ENCODE assay signal across 1 cellular context in genomic region chr7:157386979-157387800, GRCh38.
TF ChIP-seq lines count a peak whose summit lies in the region.

No MANE protein-coding gene starts in this region.

TF ChIP-seq in HepG2, 621 proteins besides CTCF, POLR2A, EP300 and RAD21 (continued from another document):
- TF ChIP-seq SALL1 (CRISPR knock-in tag; IDR thresholded peaks at IDR 0.05) (peak; percentile 31; the same call in 1 of the 2 replicates), TFDP1 (CRISPR knock-in tag; IDR thresholded peaks at IDR 0.05; ENCODE audit: borderline replicate concordance) (peak; percentile 69; the same call in 1 of the 2 replicates), POGZ (CRISPR knock-in tag; IDR thresholded peaks at IDR 0.05) (peak; percentile 60), CENPBD1 (CRISPR knock-in tag; IDR thresholded peaks at IDR 0.05; ENCODE audit: borderline replicate concordance, low read depth) (no peak), ARID3A (IDR thresholded peaks at IDR 0.05; ENCODE audit: low read depth, low read length) (0 out of 2 replicates have a peak, but pooled peaks have one; percentile 22), ZNF24 (IDR thresholded peaks at IDR 0.05) (0 out of 2 replicates have a peak, but pooled peaks have one; percentile 10), AGO1 (IDR thresholded peaks at IDR 0.05; ENCODE audit: low read depth, low read length, poor library complexity, severe bottlenecking) (no peak), KMT2A (CRISPR knock-in tag; IDR thresholded peaks at IDR 0.05) (peak; percentile 45; the same call in 1 of the 2 replicates), ZNF574 (CRISPR knock-in tag; IDR thresholded peaks at IDR 0.05) (peak; percentile 80), MAFF (IDR thresholded peaks at IDR 0.05; ENCODE audit: low read depth, low read length) (no peak), BHLHE40 (IDR thresholded peaks at IDR 0.05; ENCODE audit: low read length) (peak; percentile 100), REST (IDR thresholded peaks at IDR 0.05; ENCODE audit: borderline replicate concordance in 1 of 2, low read depth in 1 of 2, low read length in 2 of 2) (no peak), AGO2 (optimal IDR thresholded peaks at IDR 0.05; ENCODE audit: low read depth, low read length) (no peak), HOXA5 (CRISPR knock-in tag; IDR thresholded peaks at IDR 0.05) (no peak), ZSCAN31 (CRISPR knock-in tag; IDR thresholded peaks at IDR 0.05; ENCODE audit: low read depth) (no peak), ZNF580 (CRISPR knock-in tag; IDR thresholded peaks at IDR 0.05; ENCODE audit: borderline replicate concordance, low read depth) (peak; percentile 34; the same call in 1 of the 2 replicates), KAT8 (CRISPR knock-in tag; IDR thresholded peaks at IDR 0.05) (0 out of 2 replicates have a peak, but pooled peaks have one; percentile 45), ZNF784 (CRISPR knock-in tag; IDR thresholded peaks at IDR 0.05; ENCODE audit: borderline replicate concordance) (peak; percentile 99), ZFP36L1 (CRISPR knock-in tag; IDR thresholded peaks at IDR 0.05) (no peak), TIGD3 (CRISPR knock-in tag; IDR thresholded peaks at IDR 0.05; ENCODE audit: borderline replicate concordance) (no peak), PPARG (CRISPR knock-in tag; conservative IDR thresholded peaks at IDR 0.05) (no peak), ZNF441 (CRISPR knock-in tag; IDR thresholded peaks at IDR 0.05; ENCODE audit: borderline replicate concordance) (no peak), PLRG1 (conservative IDR thresholded peaks at IDR 0.05) (no peak), CEBPZ (IDR thresholded peaks at IDR 0.05; ENCODE audit: low read length) (no peak), YEATS4 (CRISPR knock-in tag; IDR thresholded peaks at IDR 0.05; ENCODE audit: borderline replicate concordance) (0 out of 2 replicates have a peak, but pooled peaks have one; percentile 46), FOXA1 (IDR thresholded peaks at IDR 0.05) (no peak), FOXA1 (CRISPR knock-in tag; IDR thresholded peaks at IDR 0.05) (no peak), POLR2AphosphoS5 (IDR thresholded peaks at IDR 0.05; ENCODE audit: low read depth, low read length) (no peak), ZKSCAN5 (CRISPR knock-in tag; IDR thresholded peaks at IDR 0.05) (no peak), NFE2L2 (IDR thresholded peaks at IDR 0.05; ENCODE audit: low read length) (no peak)
